2 cellular contexts compared by ENCODE assay signal in the genomic region with DNA sequence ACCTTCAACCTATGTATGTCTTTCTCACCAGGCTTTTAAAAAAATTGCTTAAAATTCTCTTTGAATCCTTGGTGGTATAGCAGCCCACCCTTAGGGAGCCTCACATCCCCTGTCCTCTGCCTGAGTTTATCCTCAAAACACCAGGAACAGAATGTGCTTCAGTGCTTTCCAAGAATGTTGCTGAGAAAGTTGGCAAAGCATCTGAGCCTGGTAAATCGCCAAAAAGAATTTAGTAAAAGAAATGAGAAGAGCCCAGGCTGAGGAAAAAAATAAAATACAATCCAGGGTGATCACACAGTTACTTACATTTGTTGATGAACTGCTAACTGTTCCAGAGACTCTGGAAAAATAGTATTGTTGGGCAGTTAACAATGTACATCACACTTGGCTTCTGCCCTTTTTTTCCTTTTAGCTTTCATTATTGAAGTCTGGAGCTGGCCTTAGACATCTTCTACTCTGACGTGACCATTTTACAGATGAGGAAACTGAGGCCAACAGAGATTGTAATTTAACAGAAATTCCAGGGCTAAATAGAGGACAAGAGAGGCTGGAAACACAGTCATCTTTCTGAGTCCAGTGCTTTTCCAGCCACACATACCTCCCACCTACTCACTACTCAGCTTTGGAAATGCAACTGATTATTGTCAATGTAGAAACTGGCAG.
A peak's percentile ranks its signal among the peaks of the same experiment; 100 is the strongest.
TF ChIP-seq lines count a peak whose summit lies in the region.

No MANE protein-coding gene starts in this region.

TF ChIP-seq in H1, 55 proteins besides CTCF, POLR2A, EP300 and RAD21:
- TF ChIP-seq, protein P1, sequence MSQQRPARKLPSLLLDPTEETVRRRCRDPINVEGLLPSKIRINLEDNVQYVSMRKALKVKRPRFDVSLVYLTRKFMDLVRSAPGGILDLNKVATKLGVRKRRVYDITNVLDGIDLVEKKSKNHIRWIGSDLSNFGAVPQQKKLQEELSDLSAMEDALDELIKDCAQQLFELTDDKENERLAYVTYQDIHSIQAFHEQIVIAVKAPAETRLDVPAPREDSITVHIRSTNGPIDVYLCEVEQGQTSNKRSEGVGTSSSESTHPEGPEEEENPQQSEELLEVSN (IDR thresholded peaks at IDR 0.05), result no peak
- TF ChIP-seq SP1 (IDR thresholded peaks at IDR 0.05; ENCODE audit: low read depth, low read length) (no peak), PHF8 (conservative IDR thresholded peaks at IDR 0.05; ENCODE audit: low read depth, low read length) (no peak), CREB1 (IDR thresholded peaks at IDR 0.05) (no peak), CHD1 (IDR thresholded peaks at IDR 0.05; ENCODE audit: low read depth, low read length) (no peak), SIX5 (IDR thresholded peaks at IDR 0.05; ENCODE audit: low read depth, low read length) (no peak), FOSL1 (IDR thresholded peaks at IDR 0.05; ENCODE audit: insufficient read depth, low read depth, low read length) (no peak), YY1 (IDR thresholded peaks at IDR 0.05; ENCODE audit: low read depth, low read length) (no peak), SIRT6 (IDR thresholded peaks at IDR 0.05; ENCODE audit: low read length) (no peak), JUN (IDR thresholded peaks at IDR 0.05; ENCODE audit: low read depth, low read length) (no peak), SAP30 (IDR thresholded peaks at IDR 0.05; ENCODE audit: insufficient read depth, insufficient replicate concordance, low read length) (no peak), BRCA1 (IDR thresholded peaks at IDR 0.05; ENCODE audit: low read depth, low read length) (no peak), SP2 (IDR thresholded peaks at IDR 0.05; ENCODE audit: low read length) (no peak)

TF ChIP-seq in HepG2, 621 proteins besides CTCF, POLR2A, EP300 and RAD21:
- peak; percentile 78 for TF ChIP-seq ZNF629 (CRISPR knock-in tag; conservative IDR thresholded peaks at IDR 0.05)
- TF ChIP-seq KLF15 (CRISPR knock-in tag; IDR thresholded peaks at IDR 0.05; ENCODE audit: borderline replicate concordance), result no peak
